ENCODE assay signal across 19 cellular contexts in the genomic region with DNA sequence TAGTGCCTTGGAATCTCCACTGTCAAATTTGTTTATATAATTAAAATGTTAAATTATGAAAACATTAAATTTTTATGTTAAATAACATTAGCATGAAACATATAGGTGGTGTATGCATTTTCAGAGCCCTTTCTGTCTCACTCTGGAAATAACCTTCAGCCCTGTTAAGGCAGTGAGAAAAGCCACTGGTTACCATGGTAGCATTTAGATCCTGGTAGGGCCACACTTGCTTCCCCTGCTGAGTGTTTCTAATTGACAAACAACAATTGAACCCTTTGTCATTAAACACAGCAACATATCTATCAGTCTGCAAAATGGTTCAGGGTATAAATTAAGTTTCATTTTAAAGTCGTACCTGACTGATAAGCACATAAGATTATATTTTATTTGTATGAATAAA.
"Had no signal": no experiment of that assay in that cellular context is flagged by ENCODE, and none has a peak within 500 bp of the region (broad histone marks: within the 10 kb centered on the region; RNA-seq: fewer than 3 reads in every experiment).

No MANE protein-coding gene starts in this region.

- H3K4me1 Mint-ChIP-seq: memory B cell; naive thymus-derived CD8-positive, alpha-beta T cell had no signal

- H3K4me1 ChIP-seq: body of pancreas, esophagus muscularis mucosa had no signal

- H3K36me3 Mint-ChIP-seq: activated naive CD8-positive, alpha-beta T cell had no signal

- H3K9me3 ChIP-seq: body of pancreas, esophagus muscularis mucosa, thoracic aorta had no signal

- H3K27me3 ChIP-seq: body of pancreas, esophagus muscularis mucosa, hepatocyte had no signal

- H3K4me3 Mint-ChIP-seq: activated CD8-positive, alpha-beta T cell treated with anti-CD3 and anti-CD28 coated beads, Interleukin-2, amount 10 ng/mL, durations not matched to agents 7 days and 5 days; activated naive CD8-positive, alpha-beta T cell; memory B cell; naive thymus-derived CD8-positive, alpha-beta T cell had no signal

- H3K4me3 ChIP-seq: body of pancreas, esophagus muscularis mucosa, hepatocyte, thoracic aorta had no signal

- H3K27me3 Mint-ChIP-seq: activated naive CD8-positive, alpha-beta T cell; memory B cell; naive thymus-derived CD8-positive, alpha-beta T cell had no signal

- H3K9me3 Mint-ChIP-seq: memory B cell; naive thymus-derived CD8-positive, alpha-beta T cell had no signal

- H2AFZ ChIP-seq: hepatocyte had no signal

- H3K4me2 ChIP-seq: hepatocyte had no signal

- H3K27ac Mint-ChIP-seq: activated CD8-positive, alpha-beta T cell treated with anti-CD3 and anti-CD28 coated beads, Interleukin-2, amount 10 ng/mL, durations not matched to agents 7 days and 5 days; memory B cell had no signal

- ATAC-seq: activated CD8-positive, alpha-beta T cell treated with anti-CD3 and anti-CD28 coated beads, Interleukin-2, amount 10 ng/mL, durations not matched to agents 7 days and 5 days; body of pancreas; left ventricle myocardium superior; naive thymus-derived CD8-positive, alpha-beta T cell had no signal

- DNase-seq: activated CD4-positive, alpha-beta T cell treated with anti-CD3 and anti-CD28 coated beads for 48 hours; activated CD8-positive, alpha-beta memory T cell treated with anti-CD3 and anti-CD28 coated beads, Interleukin-2, amount 50 U/mL, for 48 hours; activated CD8-positive, alpha-beta T cell treated with anti-CD3 and anti-CD28 coated beads, Interleukin-2, amount 10 ng/mL, durations not matched to agents 7 days and 5 days; activated gamma-delta T cell treated with Interleukin-2 at 50 U/mL for 16 hours; amygdala; body of pancreas; caudate nucleus; kidney glomerular epithelial cell; left ventricle myocardium superior; naive thymus-derived CD8-positive, alpha-beta T cell; posterior cingulate gyrus; retina; stimulated activated CD4-positive, alpha-beta T cell treated with anti-CD3 and anti-CD28 coated beads, Interleukin-12 subunit alpha, Interleukin-12 subunit beta, amount 100 ng/mL, for 4 hours; stimulated activated CD4-positive, alpha-beta T cell treated with anti-CD3 and anti-CD28 coated beads, Interleukin-2, amount 100 ng/mL, for 24 hours had no signal

- H3K27ac ChIP-seq: body of pancreas, esophagus muscularis mucosa, hepatocyte, thoracic aorta had no signal

- H3K79me2 ChIP-seq: hepatocyte had no signal
